7 cellular contexts compared by ENCODE assay signal in genomic region chr19:12774588-12775555, GRCh38. TPM values are rescaled to one million over a fixed set of nuclear protein-coding genes. Genes with fewer than 3 reads are reported as not detected.
DNase-seq lines count a peak whose midpoint lies in the region; ATAC-seq and TF ChIP-seq lines count a peak whose summit lies in the region.

Gene HOOK2 (minus strand): TSS chr19:12775552. CDS start chr19:12775449, 103 bp downstream.

- no peaks in the 10 kb centered on the region for H3K27me3 Mint-ChIP-seq in activated T-cell treated with anti-CD3 and anti-CD28 coated beads, Interleukin-2, amount 50 U/mL, for 4 hours (ENCODE audit: low read depth)

- peaks cover 26% of the 10 kb centered on the region for H3K4me1 Mint-ChIP-seq in activated T-cell treated with anti-CD3 and anti-CD28 coated beads, Interleukin-2, amount 50 U/mL, for 4 hours (ENCODE audit: low read depth)

- TF ChIP-seq EP300 in gastroesophageal sphincter (IDR thresholded peaks at IDR 0.05), result no peak

- 40% methylated on average over 1 of the region's 58 CpGs; no CpG with 5 or more reads in 1 of the 2 donors for WGBS in gastroesophageal sphincter (ENCODE audit: low coverage in 1 of 2), 2 donors

- H3K36me3 ChIP-seq in gastroesophageal sphincter, result peaks cover 0 to 9% of the 10 kb centered on the region in 2 donors

- H3K4me3 ChIP-seq in gastroesophageal sphincter, result peak within 1 kb of the TSS; percentile 41 to 78

- H3K36me3 Mint-ChIP-seq in activated T-cell treated with anti-CD3 and anti-CD28 coated beads, Interleukin-2, amount 50 U/mL, for 4 hours (ENCODE audit: insufficient read depth), result no peaks in the 10 kb centered on the region

- DNase-seq in NCI-H1105 (lab: John Stamatoyannopoulos, UW) (peak; percentile 95), omental fat pad (ENCODE audit: low spot score) (no peak), OCI-M1 (lab: John Stamatoyannopoulos, UW) (no peak)
- DNase-seq in activated T-cell treated with anti-CD3 and anti-CD28 coated beads, Interleukin-2, amount 50 U/mL, for 4 hours, result peak; percentile 44

- H3K27ac ChIP-seq in gastroesophageal sphincter, result peak within 1 kb of the TSS in 3 of 4 donors; percentile 78 to 99 (median 98)

- ATAC-seq in GM21390 (IDR thresholded peaks at IDR 0.05; ENCODE audit: unreplicated experiment) (peak; percentile 8), gastroesophageal sphincter (no peak), omental fat pad (ENCODE audit: low FRiP score) (peak; percentile 5), GM21723 (IDR thresholded peaks at IDR 0.05; ENCODE audit: unreplicated experiment) (no peak)
- ATAC-seq in activated T-cell treated with anti-CD3 and anti-CD28 coated beads, Interleukin-2, amount 50 U/mL, for 4 hours, result peak in 1 of 2 donors; percentile 1

- H3K4me3 Mint-ChIP-seq in activated T-cell treated with anti-CD3 and anti-CD28 coated beads, Interleukin-2, amount 50 U/mL, for 4 hours, result peak within 1 kb of the TSS; percentile 79

- no peaks in the 10 kb centered on the region for H3K27me3 ChIP-seq in gastroesophageal sphincter

- H3K9me3 Mint-ChIP-seq in activated T-cell treated with anti-CD3 and anti-CD28 coated beads, Interleukin-2, amount 50 U/mL, for 4 hours, result no peaks in the 10 kb centered on the region

- TF ChIP-seq CTCF in gastroesophageal sphincter (IDR thresholded peaks at IDR 0.05) (no peak), omental fat pad (IDR thresholded peaks at IDR 0.05) (no peak)

- TF ChIP-seq POLR2A in gastroesophageal sphincter (IDR thresholded peaks at IDR 0.05), result peak in 1 of 2 donors; percentile 26

- H3K4me1 ChIP-seq in gastroesophageal sphincter, result peaks cover 0 to 37% (median 16%) of the 10 kb centered on the region in 3 donors

- H3K9me3 ChIP-seq in gastroesophageal sphincter, result no peaks in the 10 kb centered on the region

RNA-seq across cellular contexts. Expression of gene HOOK2, which starts in this region (rescaled TPM):
- 1 to 10 TPM; 5.9 to 8.4 (median 6.0) TPM for total RNA-seq in activated T-cell treated with anti-CD3 and anti-CD28 coated beads, Interleukin-2, amount 50 U/mL, for 4 hours
- total RNA-seq in gastroesophageal sphincter (10 to 100 TPM; 13.5 to 24.1 (median 14.6) TPM), omental fat pad (10 to 100 TPM; 26.9 to 71.3 (median 56.3) TPM)

Comparison
In these comparisons a context has a peak if more than half of its experiments do, and no peak if none do; other contexts are left out.
1. ATAC-seq: peak in GM21390 (single experiment) and omental fat pad (single experiment); none in gastroesophageal sphincter (single experiment) and GM21723 (single experiment).
2. DNase-seq: peak in NCI-H1105 (single experiment) and activated T-cell treated with anti-CD3 and anti-CD28 coated beads, Interleukin-2, amount 50 U/mL, for 4 hours (single experiment); none in omental fat pad (single experiment) and OCI-M1 (single experiment).